ENCODE assay signal across 12 cellular contexts in the genomic region with DNA sequence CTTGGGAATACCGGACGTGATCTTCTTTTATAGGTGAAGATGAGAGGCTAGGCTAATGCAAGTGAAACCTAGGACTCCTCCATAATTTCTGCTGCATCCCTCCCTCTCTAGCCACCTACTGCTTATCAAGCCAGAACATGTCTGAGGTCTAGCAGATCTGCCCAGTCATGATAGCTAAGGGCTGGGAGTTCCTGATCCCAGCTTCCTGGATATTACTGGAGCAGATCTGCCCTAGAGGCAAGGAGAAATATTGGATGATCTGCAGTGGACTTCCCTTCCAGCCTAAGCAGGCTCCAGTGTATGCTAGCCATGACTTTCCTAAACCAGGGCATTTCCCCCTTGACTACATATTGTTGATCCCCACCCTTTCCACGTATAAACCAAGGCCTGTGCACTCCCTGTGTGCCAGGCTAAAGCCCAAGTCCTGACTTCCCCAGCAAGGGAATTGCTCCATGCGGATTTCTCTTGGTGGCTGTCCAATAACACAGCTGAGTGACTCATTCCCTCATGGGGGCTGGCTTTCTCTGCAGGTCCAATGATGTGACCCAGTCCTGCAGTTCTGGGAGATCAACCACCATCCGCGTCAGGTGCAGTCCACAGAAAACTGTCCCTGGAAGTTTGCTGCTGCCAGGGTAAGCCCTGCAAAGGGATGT. TPM values are rescaled to one million over a fixed set of nuclear protein-coding genes. Genes with fewer than 3 reads are reported as not detected.
DNase-seq lines count a peak whose midpoint lies in the region; ATAC-seq and TF ChIP-seq lines count a peak whose summit lies in the region.
"Had no signal": no experiment of that assay in that cellular context is flagged by ENCODE, and none has a peak within 500 bp of the region (broad histone marks: within the 10 kb centered on the region; RNA-seq: fewer than 3 reads in every experiment).

No MANE protein-coding gene starts in this region.

- H3K79me1 ChIP-seq in mesenchymal stem cell (replicated peaks; ENCODE audit: low read length, poor library complexity, severe bottlenecking): no peaks in the 10 kb centered on the region

- H2AFZ ChIP-seq in mesenchymal stem cell (ENCODE audit: low read depth, low read length): no peak overlapping the region

- H3K9ac ChIP-seq in mesenchymal stem cell (ENCODE audit: low read length): peak overlapping the region; percentile 71

- peak overlapping the region; percentile 82 for H3K27ac ChIP-seq in mesenchymal stem cell (ENCODE audit: low read length, poor library complexity, severe bottlenecking)
- H3K27ac ChIP-seq: HL-60 had no signal

- H3K18ac ChIP-seq in mesenchymal stem cell (ENCODE audit: low read depth in 1 of 2, low read length in 2 of 2): peak overlapping the region; percentile 2 to 76

- no peak overlapping the region for H2BK15ac ChIP-seq in mesenchymal stem cell (ENCODE audit: low read depth, poor library complexity, severe bottlenecking)

- H3K4me1 ChIP-seq in mesenchymal stem cell (ENCODE audit: control insufficient read depth, insufficient read depth, low read depth, low read length): peaks cover 13% of the 10 kb centered on the region

- no peak overlapping the region for H3K4me2 ChIP-seq in mesenchymal stem cell (ENCODE audit: low read length, poor library complexity, severe bottlenecking)

- peak overlapping the region; percentile 55 for H4K91ac ChIP-seq in mesenchymal stem cell (ENCODE audit: low read length)

- TF ChIP-seq CTCF in AG09309 (IDR thresholded peaks at IDR 0.05; ENCODE audit: control insufficient read depth, insufficient read depth, low read depth, low read length, missing control alignments): no peak

- ATAC-seq in HG03108 (IDR thresholded peaks at IDR 0.05; ENCODE audit: unreplicated experiment) (no peak), HG03439 (IDR thresholded peaks at IDR 0.05; ENCODE audit: unreplicated experiment) (no peak)

- no peak overlapping the region for H3K14ac ChIP-seq in mesenchymal stem cell (ENCODE audit: low read length in 2 of 2)

- 50% methylated on average over 5 of the region's 6 CpGs for WGBS in mesenchymal stem cell

- no peak overlapping the region for H3K4ac ChIP-seq in mesenchymal stem cell (ENCODE audit: low read depth in 1 of 2, low read length in 2 of 2)

- H3K9me3 ChIP-seq in mesenchymal stem cell (ENCODE audit: control insufficient read depth, low read length): no peaks in the 10 kb centered on the region
- H3K9me3 ChIP-seq: tibial nerve had no signal

- H3K4me3 ChIP-seq in AG09309 (ENCODE audit: control insufficient read depth, low read depth, low read length): no peak overlapping the region
- H3K4me3 ChIP-seq in mesenchymal stem cell (ENCODE audit: insufficient read depth in 1 of 2, low read depth in 1 of 2, low read length in 2 of 2): no peak overlapping the region
- H3K4me3 ChIP-seq: tibial nerve had no signal

- H4K8ac ChIP-seq in mesenchymal stem cell (ENCODE audit: low read length): peak overlapping the region; percentile 85

- no peak overlapping the region for H2BK120ac ChIP-seq in mesenchymal stem cell (ENCODE audit: low read depth, low read length)

- H3K36me3 ChIP-seq in mesenchymal stem cell (ENCODE audit: control insufficient read depth in 1 of 2, insufficient read depth in 2 of 2, low read depth in 1 of 2, low read length in 2 of 2): no peaks in the 10 kb centered on the region
- H3K36me3 ChIP-seq: tibial nerve had no signal

- no peaks in the 10 kb centered on the region for H3K27me3 ChIP-seq in mesenchymal stem cell (ENCODE audit: control insufficient read depth in 1 of 2, insufficient read depth in 1 of 2, low read length in 2 of 2)
- H3K27me3 ChIP-seq: tibial nerve had no signal

- H3K23ac ChIP-seq in mesenchymal stem cell (ENCODE audit: low read length in 2 of 2): no peak overlapping the region

- peak overlapping the region in 1 of 2 experiments; percentile 61 for H2BK12ac ChIP-seq in mesenchymal stem cell (ENCODE audit: low read length in 2 of 2)

- H2AK5ac ChIP-seq in mesenchymal stem cell (ENCODE audit: low read length, severe bottlenecking): no peak overlapping the region

- H2BK5ac ChIP-seq in mesenchymal stem cell (ENCODE audit: low read depth, low read length, poor library complexity, severe bottlenecking): no peak overlapping the region

- peak; percentile 71 for DNase-seq in AG09309 (ENCODE audit: low read depth)
- peak; percentile 67 for DNase-seq in OCI-M1 (lab: John Stamatoyannopoulos, UW)
- peak; percentile 62 to 83 for DNase-seq in dermis microvascular lymphatic vessel endothelial cell (ENCODE audit: low read depth in 2 of 2)
- peak; percentile 90 for DNase-seq in mesenchymal stem cell
- DNase-seq in COR-L47 (lab: John Stamatoyannopoulos, UW): no peak
- DNase-seq in NCI-H187 (lab: John Stamatoyannopoulos, UW): no peak
- DNase-seq: CD8-positive, alpha-beta memory T cell; NCI-H748 treated with DMSO at 0.1 percent for 48 hours had no signal

RNA-seq across cellular contexts. Expression of gene SARS1, which starts 15.5 kb away (rescaled TPM):
- 130 and 136 TPM in 2 replicates for total RNA-seq in dermis microvascular lymphatic vessel endothelial cell
- polyA plus RNA-seq in mesenchymal stem cell (2013, experiment 1 of 2): 210 TPM
- polyA plus RNA-seq in mesenchymal stem cell (2013, experiment 2 of 2): 208 TPM

RNA-seq across cellular contexts. Expression of gene CELSR2, which starts 51.2 kb away (rescaled TPM):
- total RNA-seq in dermis microvascular lymphatic vessel endothelial cell: 0.51 and 0.89 TPM in 2 replicates
- polyA plus RNA-seq in mesenchymal stem cell (2013, experiment 1 of 2): 1.0 TPM
- 0.93 TPM for polyA plus RNA-seq in mesenchymal stem cell (2013, experiment 2 of 2)

Comparison
In these comparisons a context has a peak if more than half of its experiments do, and no peak if none do; other contexts are left out.
1. DNase-seq: peak in AG09309 (single experiment), OCI-M1 (single experiment), dermis microvascular lymphatic vessel endothelial cell (2 of 2) and mesenchymal stem cell (single experiment); none in COR-L47 (single experiment) and NCI-H187 (0 of 2).